9 cellular contexts compared by ENCODE assay signal in the genomic region with DNA sequence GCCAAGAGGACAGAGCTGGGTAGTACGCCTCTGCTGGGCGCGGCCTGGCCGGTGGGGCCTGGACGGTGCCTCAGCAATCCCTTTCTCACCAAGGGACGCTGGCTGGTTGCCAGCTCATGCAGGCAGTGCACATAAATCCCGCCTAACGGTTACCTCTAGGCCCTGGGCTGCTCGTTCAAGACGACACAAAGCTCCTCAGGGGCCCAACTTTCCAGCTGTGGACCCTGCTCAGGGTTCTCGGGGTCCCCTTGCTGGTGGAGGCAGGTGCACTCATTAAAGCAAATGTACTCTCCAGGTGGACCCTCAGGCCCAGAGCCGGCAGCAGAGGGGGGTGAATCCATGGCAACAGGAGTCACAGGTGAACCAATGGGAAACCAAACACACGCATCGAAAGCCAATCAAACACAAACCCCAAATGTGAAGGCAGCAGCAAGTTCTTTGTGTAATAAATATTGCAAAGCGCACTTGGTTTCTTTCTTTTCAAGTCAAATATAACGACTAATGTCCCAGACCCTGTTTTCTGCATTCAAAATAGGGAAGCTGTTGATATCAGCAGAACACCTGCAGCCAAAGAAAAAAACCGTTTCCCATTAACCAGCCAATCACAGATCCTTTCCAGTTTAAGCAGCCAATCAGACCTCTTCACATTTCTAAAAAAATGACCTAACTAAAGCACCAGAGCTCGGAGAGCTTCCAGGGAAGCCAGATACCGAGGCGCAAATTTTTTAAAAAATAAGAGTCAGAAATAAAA. TPM values are rescaled to one million over a fixed set of nuclear protein-coding genes. Genes with fewer than 3 reads are reported as not detected.
DNase-seq lines count a peak whose midpoint lies in the region; ATAC-seq, FAIRE-seq and TF ChIP-seq lines count a peak whose summit lies in the region.
"Had no signal": no experiment of that assay in that cellular context is flagged by ENCODE, and none has a peak within 500 bp of the region (broad histone marks: within the 10 kb centered on the region; RNA-seq: fewer than 3 reads in every experiment).

No MANE protein-coding gene starts in this region.

- TF ChIP-seq EP300 in HepG2 (IDR thresholded peaks at IDR 0.05; ENCODE audit: low read depth in 2 of 2, low read length in 2 of 2) (no peak), HepG2 (CRISPR knock-in tag; IDR thresholded peaks at IDR 0.05; ENCODE audit: borderline replicate concordance) (no peak), K562 (IDR thresholded peaks at IDR 0.05; ENCODE audit: low read length) (no peak)

- no peak overlapping the region for H3K4me2 ChIP-seq in HepG2 (ENCODE audit: low read depth, low read length)
- no peak overlapping the region for H3K4me2 ChIP-seq in K562 (ENCODE audit: insufficient read depth, low read length)

- H4K20me1 ChIP-seq in HepG2 (ENCODE audit: insufficient read depth, low read length) (0 out of 2 replicates have a peak, but pooled peaks cover 3% of the 10 kb centered on the region), K562 (replicated peaks; ENCODE audit: control insufficient read depth, insufficient read depth, low read length) (no peaks in the 10 kb centered on the region)

- ATAC-seq in HepG2: no peak
- ATAC-seq in right lobe of liver: no peak
- ATAC-seq in K562: peak; percentile 57
- no peak for ATAC-seq in GM19467 (IDR thresholded peaks at IDR 0.05; ENCODE audit: unreplicated experiment)
- no peak for ATAC-seq in HG03378 (IDR thresholded peaks at IDR 0.05; ENCODE audit: unreplicated experiment)

- H3K9me3 ChIP-seq in HepG2 (ENCODE audit: low read length) (0 out of 2 replicates have a peak, but pooled peaks cover 3% of the 10 kb centered on the region), right lobe of liver (no peaks in the 10 kb centered on the region), K562 (replicated peaks; ENCODE audit: control insufficient read depth, insufficient read depth, low read depth, low read length) (peaks cover 3% of the 10 kb centered on the region; the same call in 1 of the 2 replicates)

- intact Hi-C loops in HepG2 (cut with micrococcal nuclease; ENCODE audit: unreplicated experiment) (loop anchor here (5.0 kb wide), 1 partner anchor 747 kb away; no protein-coding TSS in a partner anchor), right lobe of liver (cut with DNase I) (no loop called here), K562 (cut with micrococcal nuclease) (no loop called here)

- peaks cover 9 to 40% of the 10 kb centered on the region in 2 experiments; a peak in 4 of 5 replicates for H3K36me3 ChIP-seq in HepG2 (replicated peaks in 1 of 2; ENCODE audit: control insufficient read depth in 1 of 2, insufficient read depth in 2 of 2, low read length in 2 of 2)
- peaks cover 0 to 1% (median 0%) of the 10 kb centered on the region in 4 donors for H3K36me3 ChIP-seq in right lobe of liver
- H3K36me3 ChIP-seq in K562 (ENCODE audit: control insufficient read depth, insufficient read depth, low read length): no peaks in the 10 kb centered on the region

- FAIRE-seq in HepG2 (lab: Jason Lieb, UNC) (no peak), K562 (lab: Jason Lieb, UNC) (no peak)

- POLR2A ChIA-PET in HepG2 (lab: Yijun Ruan, JAX) (no interaction called here), K562 (lab: Yijun Ruan, JAX) (interaction anchor here (0.5 to 1.3 kb wide), 5 partner anchors 10 to 1424 kb away, joined by 3 to 5 read pairs (median 3); no protein-coding TSS in a partner anchor)

- H3K4me3 ChIP-seq in HepG2 (replicated peaks in 1 of 3; ENCODE audit: insufficient read depth in 1 of 3, low read depth in 2 of 3, low read length in 3 of 3): no peak overlapping the region
- H3K4me3 ChIP-seq in right lobe of liver: no peak overlapping the region
- no peak overlapping the region for H3K4me3 ChIP-seq in K562
- H3K4me3 ChIP-seq: stomach had no signal

- TF ChIP-seq RAD21 in HepG2 (CRISPR knock-in tag; IDR thresholded peaks at IDR 0.05) (no peak), K562 (CRISPR knock-in tag; conservative IDR thresholded peaks at IDR 0.05 in 1 of 2, IDR thresholded peaks at IDR 0.05 in 1 of 2) (no peak)

- H3K27ac ChIP-seq in HepG2 (ENCODE audit: extremely low read length, insufficient read depth, low read length): no peak overlapping the region
- H3K27ac ChIP-seq in right lobe of liver: no peak overlapping the region
- no peak overlapping the region for H3K27ac ChIP-seq in K562 (ENCODE audit: extremely low read depth, low read depth, low read length)
- H3K27ac ChIP-seq: stomach had no signal

- H3K9me1 ChIP-seq in K562 (ENCODE audit: control insufficient read depth, insufficient read depth, low read length): no peaks in the 10 kb centered on the region

- WGBS in HepG2 (ENCODE audit: low lambda C conversion rate): 95% methylated on average over 11 of the region's 20 CpGs
- 65% methylated on average over 9 of the region's 20 CpGs for WGBS in right lobe of liver (ENCODE audit: insufficient coverage, low coverage, low lambda C conversion rate, missing lambda C conversion rate)
- 45% methylated on average over 20 of the region's 20 CpGs for WGBS in K562 (ENCODE audit: insufficient coverage, low coverage, missing lambda C conversion rate)

- BruUV-seq in HepG2 (replicated peaks; lab: Mats Ljungman, UMichigan) (TSS peak; percentile 49), K562 (replicated peaks; lab: Mats Ljungman, UMichigan) (TSS peak; percentile 46)

- H3K9ac ChIP-seq in HepG2 (ENCODE audit: insufficient read depth, low read depth, low read length) (no peak overlapping the region), K562 (ENCODE audit: insufficient read depth in 1 of 2, low read depth in 2 of 2, low read length in 2 of 2) (peak overlapping the region in 1 of 2 experiments; percentile 57; a peak in 1 of 4 replicates)

- no peaks in the 10 kb centered on the region for H3K79me2 ChIP-seq in HepG2 (ENCODE audit: insufficient read depth, low read length)
- H3K79me2 ChIP-seq in K562 (ENCODE audit: control insufficient read depth, insufficient read depth, low read length): no peaks in the 10 kb centered on the region

- H2AFZ ChIP-seq in HepG2 (ENCODE audit: low read length) (no peak overlapping the region), K562 (ENCODE audit: low read depth, low read length) (no peak overlapping the region)

- TF ChIP-seq POLR2A in HepG2 (IDR thresholded peaks at IDR 0.05; ENCODE audit: insufficient read depth in 1 of 2, low read depth in 2 of 2, low read length in 2 of 2): no peak
- TF ChIP-seq POLR2A in right lobe of liver (IDR thresholded peaks at IDR 0.05): no peak
- TF ChIP-seq POLR2A in K562 (conservative IDR thresholded peaks at IDR 0.05): no peak

- DNase-seq in HepG2 (ENCODE audit: low spot score): no peak
- no peak for DNase-seq in right lobe of liver
- peak; percentile 50 for DNase-seq in NCI-H146 (lab: John Stamatoyannopoulos, UW)
- peak; percentile 42 to 75 (median 54) for DNase-seq in K562 (ENCODE audit: extremely low read depth in 1 of 4, low spot score in 3 of 4)
- DNase-seq in NCI-H1417 treated with DMSO at 0.1 percent for 48 hours (lab: John Stamatoyannopoulos, UW): no peak
- DNase-seq in stimulated activated CD4-positive, alpha-beta T cell treated with anti-CD3 and anti-CD28 coated beads, Interleukin-15, amount 100 ng/mL, for 24 hours: no peak
- DNase-seq: stomach had no signal

- TF ChIP-seq CTCF in HepG2 (CRISPR knock-in tag; IDR thresholded peaks at IDR 0.05): no peak
- TF ChIP-seq CTCF in right lobe of liver (IDR thresholded peaks at IDR 0.05): no peak
- TF ChIP-seq CTCF in K562 (IDR thresholded peaks at IDR 0.05 in 2 of 3, conservative IDR thresholded peaks at IDR 0.05 in 1 of 3; ENCODE audit: insufficient read depth in 2 of 3, low read depth in 1 of 3, low read length in 3 of 3): no peak

- no peaks in the 10 kb centered on the region for H3K27me3 ChIP-seq in HepG2 (ENCODE audit: control insufficient read depth in 1 of 2, insufficient read depth in 2 of 2, low read length in 2 of 2)
- no peaks in the 10 kb centered on the region for H3K27me3 ChIP-seq in right lobe of liver
- no peaks in the 10 kb centered on the region for H3K27me3 ChIP-seq in K562 (ENCODE audit: control insufficient read depth in 2 of 2, insufficient read depth in 2 of 2, low read length in 2 of 2)
- H3K27me3 ChIP-seq: stomach had no signal

- in situ Hi-C loops in HepG2 (cut with HindIII; ENCODE audit: extremely low pct_ligation_motif_present, low pct_unique_long_range_greater_than_20kb) (no loop called here), K562 (cut with MboI) (no loop called here)

- H3K4me1 ChIP-seq in HepG2 (ENCODE audit: insufficient read depth, low read length): no peaks in the 10 kb centered on the region
- H3K4me1 ChIP-seq in right lobe of liver: no peaks in the 10 kb centered on the region
- H3K4me1 ChIP-seq in K562 (replicated peaks in 1 of 2; ENCODE audit: control insufficient read depth in 2 of 2, insufficient read depth in 2 of 2, low read length in 2 of 2): peaks cover 10 to 40% of the 10 kb centered on the region in 2 experiments; a peak in 4 of 5 replicates

- CTCF ChIA-PET in HepG2 (lab: Yijun Ruan, JAX; ENCODE audit: low intra/inter-chr PET ratio, low total read pairs): no interaction called here
- CTCF ChIA-PET in K562 (lab: Yijun Ruan, JAX; ENCODE audit: low intra/inter-chr PET ratio): no interaction called here

RNA-seq across cellular contexts. Expression of gene CLSTN1, which starts 26.1 kb away (rescaled TPM):
- total RNA-seq in HepG2 (2016; rRNA removed; fragmentation: Illumina TruSeq; extraction: Trizol) (11.9 and 19.7 TPM in 2 replicates), right lobe of liver (1 to 10 TPM; 4.4 to 9.9 (median 8.3) TPM), K562 (2014; rRNA removed) (13.9 and 19.7 TPM in 2 replicates), K562 (2014; rRNA removed; fragmentation: Illumina TruSeq; extraction: Trizol) (8.6 and 10.0 TPM in 2 replicates), K562 (2015; rRNA removed; fragmentation: Illumina TruSeq; extraction: Trizol) (13.3 and 13.5 TPM in 2 replicates), K562 (2021) (32.5 TPM in 2 replicates)
- total RNA-seq in HepG2 (2016; cell fraction: cytosol; rRNA removed; fragmentation: Illumina TruSeq; extraction: Trizol; ENCODE audit: low read depth): 2.9 and 4.1 TPM in 2 replicates
- total RNA-seq in HepG2 (2016; cell fraction: insoluble cytoplasmic fraction; rRNA removed; fragmentation: Illumina TruSeq; extraction: Trizol): 9.1 and 22.6 TPM in 2 replicates
- 6.8 and 8.1 TPM in 2 replicates for total RNA-seq in HepG2 (2016; cell fraction: membrane; rRNA removed; fragmentation: Illumina TruSeq; extraction: Trizol)
- total RNA-seq in HepG2 (2016; cell fraction: nucleus; rRNA removed; fragmentation: Illumina TruSeq; extraction: Trizol): 30.2 and 36.0 TPM in 2 replicates
- polyA plus RNA-seq in HepG2 (2011; rRNA removed) (29.8 and 35.3 TPM in 2 replicates), K562 (2011; rRNA removed) (3.7 and 6.1 TPM in 2 replicates), K562 (2014; fragmentation: Illumina TruSeq; extraction: Trizol) (23.9 and 26.8 TPM in 2 replicates), K562 (2014; fragmentation: Nextera tagmentation; extraction: Ambion mirVana) (1 to 10 TPM; 1.1 to 1.6 TPM), K562 (2014; rRNA removed) (12.5 and 13.8 TPM in 2 replicates)
- polyA plus RNA-seq in HepG2 (2011; cell fraction: cytosol; rRNA removed): 32.1 and 32.2 TPM in 2 replicates
- 58.5 and 61.2 TPM in 2 replicates for polyA plus RNA-seq in HepG2 (2011; cell fraction: nucleus; rRNA removed)
- polyA plus RNA-seq in HepG2 (2012): 58.8 and 80.4 TPM in 2 replicates
- polyA plus RNA-seq in HepG2 (2016; cell fraction: cytosol; fragmentation: Illumina TruSeq; extraction: Trizol; ENCODE audit: low read depth): 3.4 and 3.6 TPM in 2 replicates
- 15.5 and 22.9 TPM in 2 replicates for polyA plus RNA-seq in HepG2 (2016; cell fraction: insoluble cytoplasmic fraction; fragmentation: Illumina TruSeq; extraction: Trizol; ENCODE audit: low read depth)
- 8.3 and 9.9 TPM in 2 replicates for polyA plus RNA-seq in HepG2 (2016; cell fraction: membrane; fragmentation: Illumina TruSeq; extraction: Trizol; ENCODE audit: low read depth)
- 82.7 and 87.2 TPM in 2 replicates for polyA plus RNA-seq in HepG2 (2016; cell fraction: nucleus; fragmentation: Illumina TruSeq; extraction: Trizol; ENCODE audit: insufficient read depth, low read depth)
- polyA minus RNA-seq in HepG2 (2011; rRNA and poly(A)+ RNA removed; ENCODE audit: low replicate concordance): 22.8 and 40.9 TPM in 2 replicates
- 40.7 and 51.6 TPM in 2 replicates for polyA minus RNA-seq in HepG2 (2011; cell fraction: cytosol; rRNA and poly(A)+ RNA removed)
- 24.4 and 24.8 TPM in 2 replicates for polyA minus RNA-seq in HepG2 (2011; cell fraction: nucleus; rRNA and poly(A)+ RNA removed)
- 28.6 and 38.8 TPM in 2 replicates for total RNA-seq in K562 (2011; cell fraction: chromatin; rRNA removed; ENCODE audit: low replicate concordance)
- total RNA-seq in K562 (2011; cell fraction: nucleolus; rRNA removed): 33.0 and 36.4 TPM in 2 replicates
- total RNA-seq in K562 (2011; cell fraction: nucleoplasm; rRNA removed): 31.8 and 34.3 TPM in 2 replicates
- polyA plus RNA-seq in K562 (2011; cell fraction: cytosol; rRNA removed): 4.9 and 6.7 TPM in 2 replicates
- 8.9 and 10.5 TPM in 2 replicates for polyA plus RNA-seq in K562 (2011; cell fraction: nucleus; rRNA removed)
- 28.2 and 42.9 TPM in 2 replicates for polyA plus RNA-seq in K562 (2012)
- 5.4 and 5.5 TPM in 2 replicates for polyA minus RNA-seq in K562 (2011; rRNA and poly(A)+ RNA removed)
- 11.1 and 17.9 TPM in 2 replicates for polyA minus RNA-seq in K562 (2011; cell fraction: cytosol; rRNA and poly(A)+ RNA removed)
- polyA minus RNA-seq in K562 (2011; cell fraction: nucleus; rRNA and poly(A)+ RNA removed): 2.8 and 4.9 TPM in 2 replicates

Comparison
In these comparisons a context has a peak if more than half of its experiments do, and no peak if none do; other contexts are left out.
1. DNase-seq: peak in NCI-H146 (single experiment) and K562 (4 of 4); none in HepG2 (single experiment), right lobe of liver (0 of 3), NCI-H1417 treated with DMSO at 0.1 percent for 48 hours (single experiment) and stimulated activated CD4-positive, alpha-beta T cell treated with anti-CD3 and anti-CD28 coated beads, Interleukin-15, amount 100 ng/mL, for 24 hours (single experiment).
2. Of the 241 proteins assayed by ChIP-seq in both HepG2 and K562: peak only in HepG2: none; only in K562: AFF4, NFIC, NFYB, ZBTB33 and ZNF143; in both: none; in neither: 234; mixed calls (peak in some experiments, not most) for 2.